In genomic region chr2:218895758-218896500, GRCh38 we compare ENCODE assay signal across 9 cellular contexts. TPM values are rescaled to one million over a fixed set of nuclear protein-coding genes. Genes with fewer than 3 reads are reported as not detected.
DNase-seq lines count a peak whose midpoint lies in the region; ATAC-seq, FAIRE-seq and TF ChIP-seq lines count a peak whose summit lies in the region.
"Had no signal": no experiment of that assay in that cellular context is flagged by ENCODE, and none has a peak within 500 bp of the region (broad histone marks: within the 10 kb centered on the region; RNA-seq: fewer than 3 reads in every experiment).

No MANE protein-coding gene starts in this region.

- peak overlapping the region; percentile 50 to 73; a peak in 3 of 4 replicates for H3K4me2 ChIP-seq in H1 (ENCODE audit: insufficient read depth in 1 of 2, low read depth in 2 of 2, low read length in 2 of 2)

- peaks cover 4% of the 10 kb centered on the region for H3K27me3 ChIP-seq in CD8-positive, alpha-beta memory T cell (ENCODE audit: insufficient read depth, low read length, poor library complexity, severe bottlenecking)
- H3K27me3 ChIP-seq in H1 (replicated peaks in 1 of 4; ENCODE audit: control insufficient read depth in 3 of 4, extremely low read depth in 1 of 4, insufficient read depth in 3 of 4, low read length in 3 of 4) = peaks cover 85 to 96% (median 90%) of the 10 kb centered on the region in 4 experiments
- peaks cover 0 to 46% of the 10 kb centered on the region in 2 donors for H3K27me3 ChIP-seq in Peyer's patch

- H3K18ac ChIP-seq in H1 (ENCODE audit: extremely low read depth, low read length) = no peak overlapping the region

- H3K27me3 Mint-ChIP-seq in CD8-positive, alpha-beta memory T cell = peaks cover 7 to 19% of the 10 kb centered on the region in 2 donors

- no peak overlapping the region for H4K8ac ChIP-seq in H1 (ENCODE audit: extremely low read depth, insufficient read depth, low read length)

- H2BK20ac ChIP-seq in H1 (ENCODE audit: low read length) = no peak overlapping the region

- H2BK15ac ChIP-seq in H1 (ENCODE audit: low read length) = no peak overlapping the region

- no peak overlapping the region for H3K14ac ChIP-seq in H1 (ENCODE audit: insufficient read length)

- TF ChIP-seq POLR2A in H1 (IDR thresholded peaks at IDR 0.05; ENCODE audit: control extremely low read depth in 1 of 2, low read depth in 2 of 2, low read length in 2 of 2) (no peak), erythroblast (IDR thresholded peaks at IDR 0.05; ENCODE audit: low read length) (no peak), Peyer's patch (IDR thresholded peaks at IDR 0.05) (no peak)

- POLR2A ChIA-PET in CD8-positive, alpha-beta memory T cell (lab: Charles Lee) = interaction anchor here (0.7 to 8.3 kb wide), 4 partner anchors 9 to 352 kb away, joined by 3 to 130 read pairs (median 28); partner anchors contain the start of gene WNT10A
- POLR2A ChIA-PET in H1 (lab: Charles Lee; ENCODE audit: partially characterized antibody) = interaction anchor here (0.7 to 1.8 kb wide), 4 partner anchors 15 to 38 kb away, joined by 3 read pairs; partner anchors contain the start of gene WNT10A

- H3K79me1 ChIP-seq in H1 (ENCODE audit: low read depth, low read length) = no peaks in the 10 kb centered on the region

- TF ChIP-seq CTCF in H1 (IDR thresholded peaks at IDR 0.05; ENCODE audit: control extremely low read depth in 1 of 3, insufficient read depth in 1 of 3, low read depth in 1 of 3, low read length in 3 of 3) (no peak), Peyer's patch (IDR thresholded peaks at IDR 0.05) (no peak)

- peak overlapping the region; percentile 58 for H3K4me3 ChIP-seq in CD8-positive, alpha-beta memory T cell (ENCODE audit: low read length)
- peak overlapping the region in 1 of 4 experiments; percentile 54; a peak in 1 of 8 replicates for H3K4me3 ChIP-seq in H1 (ENCODE audit: extremely low read depth in 1 of 4, insufficient read depth in 2 of 4, low read depth in 3 of 4, low read length in 4 of 4)
- H3K4me3 ChIP-seq in Peyer's patch = peak overlapping the region in 1 of 4 donors; percentile 48

- TF ChIP-seq RAD21 in H1 (IDR thresholded peaks at IDR 0.05 in 1 of 2, conservative IDR thresholded peaks at IDR 0.05 in 1 of 2; ENCODE audit: low read depth in 2 of 2, low read length in 2 of 2) = no peak

- H3K9me3 ChIP-seq in CD8-positive, alpha-beta memory T cell (ENCODE audit: low read length) = no peaks in the 10 kb centered on the region
- H3K9me3 ChIP-seq in H1 (ENCODE audit: insufficient read depth in 2 of 2, low read depth in 1 of 2, low read length in 1 of 2) (no peaks in the 10 kb centered on the region; a peak in 1 of 4 replicates), Peyer's patch (no peaks in the 10 kb centered on the region)

- 34% methylated on average over 8 of the region's 8 CpGs; no CpG with 5 or more reads in 1 of the 2 experiments for WGBS in H1 (ENCODE audit: extremely low coverage in 1 of 2, insufficient coverage in 1 of 2, insufficient read length in 1 of 2, insufficient replicate concordance in 2 of 2, low coverage in 1 of 2, low lambda C conversion rate in 2 of 2, missing lambda C conversion rate in 1 of 2), 2 experiments

- DNase-seq in CD8-positive, alpha-beta memory T cell = no peak
- no peak for DNase-seq in H1 (ENCODE audit: low read depth in 1 of 2, low spot score in 2 of 2)
- no peak for DNase-seq in NCI-H1092 (lab: John Stamatoyannopoulos, UW)
- no peak for DNase-seq in NCI-H446 treated with DMSO at 0.1 percent for 48 hours (lab: John Stamatoyannopoulos, UW)
- no peak for DNase-seq in erythroblast (lab: John Stamatoyannopoulos, UW)
- DNase-seq in Peyer's patch = no peak

- CTCF ChIA-PET in CD8-positive, alpha-beta memory T cell (lab: Charles Lee) = interaction anchor here (1.1 to 15.8 kb wide), 7 partner anchors 13 to 236 kb away, joined by 3 to 1010 read pairs (median 28); partner anchors contain the start of genes BCS1L, WNT10A and ZNF142
- CTCF ChIA-PET in H1 (lab: Charles Lee; ENCODE audit: partially characterized antibody) = interaction anchor here (1.0 to 17.9 kb wide), 16 partner anchors 12 to 177 kb away, joined by 3 to 783 read pairs (median 8); partner anchors contain the start of genes CDK5R2, WNT10A and WNT6

- no peak overlapping the region for H4K91ac ChIP-seq in H1 (replicated peaks; ENCODE audit: insufficient read length, low read length)

- FAIRE-seq in H1 (lab: Jason Lieb, UNC) = no peak

- H2BK12ac ChIP-seq in H1 (ENCODE audit: low read depth, low read length) = no peak overlapping the region

- H2AFZ ChIP-seq in H1 (ENCODE audit: low read length) = no peak overlapping the region

- H3K4me3 Mint-ChIP-seq in CD8-positive, alpha-beta memory T cell = peak overlapping the region; percentile 33 to 91 (median 78)
- H3K4me3 Mint-ChIP-seq: neural crest cell had no signal

- TF ChIP-seq EP300 in H1 (IDR thresholded peaks at IDR 0.05; ENCODE audit: borderline replicate concordance in 1 of 2, low read depth in 2 of 2, low read length in 2 of 2) = no peak

- no peak overlapping the region for H2BK5ac ChIP-seq in H1 (ENCODE audit: low read depth, low read length)

- H3K4me1 ChIP-seq in CD8-positive, alpha-beta memory T cell (ENCODE audit: insufficient read depth, low read length) = peaks cover 67% of the 10 kb centered on the region
- peaks cover 3 to 49% (median 19%) of the 10 kb centered on the region in 4 experiments for H3K4me1 ChIP-seq in H1 (replicated peaks in 1 of 4; ENCODE audit: control insufficient read depth in 3 of 4, insufficient read depth in 4 of 4, low read length in 3 of 4)
- H3K4me1 ChIP-seq in Peyer's patch = peaks cover 5 to 45% (median 34%) of the 10 kb centered on the region in 4 donors

- no peak overlapping the region for H3K27ac ChIP-seq in CD8-positive, alpha-beta memory T cell (ENCODE audit: low read depth, low read length)
- H3K27ac ChIP-seq in H1 (ENCODE audit: low read depth, low read length) (no peak overlapping the region), Peyer's patch (peak overlapping the region in 1 of 4 donors; percentile 75)

- H2BK120ac ChIP-seq in H1 (replicated peaks; ENCODE audit: low read depth, low read length) = no peak overlapping the region

- H4K20me1 ChIP-seq in H1 (replicated peaks in 1 of 2; ENCODE audit: control insufficient read depth in 1 of 2, insufficient read depth in 2 of 2, low read length in 2 of 2) = peaks cover 8 to 10% of the 10 kb centered on the region in 2 experiments

- H3K79me2 ChIP-seq in H1 (ENCODE audit: control insufficient read depth in 1 of 2, insufficient read depth in 2 of 2, low read length in 2 of 2) = no peaks in the 10 kb centered on the region

- H3K36me3 ChIP-seq in CD8-positive, alpha-beta memory T cell (ENCODE audit: insufficient read depth, low read length) = no peaks in the 10 kb centered on the region
- H3K36me3 ChIP-seq in H1 (ENCODE audit: control insufficient read depth in 2 of 4, insufficient read depth in 4 of 4, low read length in 3 of 4) = no peaks in the 10 kb centered on the region
- no peaks in the 10 kb centered on the region for H3K36me3 ChIP-seq in Peyer's patch

- no peak overlapping the region for H3K4ac ChIP-seq in H1 (replicated peaks; ENCODE audit: insufficient read length, low read depth, low read length)

- no peak overlapping the region for H3K23ac ChIP-seq in H1 (ENCODE audit: insufficient read length)

- no peak overlapping the region for H4K5ac ChIP-seq in H1 (ENCODE audit: insufficient read length, low read depth, low read length)

- peak overlapping the region; percentile 87 to 99 (median 98) for H3K27ac Mint-ChIP-seq in CD8-positive, alpha-beta memory T cell

- peaks cover 4% of the 10 kb centered on the region; the same call in 1 of the 2 replicates for H3K23me2 ChIP-seq in H1 (ENCODE audit: low read depth, low read length)

- peak; percentile 17 for ATAC-seq in GM21447 (IDR thresholded peaks at IDR 0.05; ENCODE audit: unreplicated experiment)
- ATAC-seq in HG03571 (IDR thresholded peaks at IDR 0.05; ENCODE audit: unreplicated experiment) = peak; percentile 8

- no peak overlapping the region for H3K56ac ChIP-seq in H1 (replicated peaks; ENCODE audit: insufficient read length, low read depth, low read length)

- no peaks in the 10 kb centered on the region for H3K36me3 Mint-ChIP-seq in CD8-positive, alpha-beta memory T cell

- no peak overlapping the region for H3K9ac ChIP-seq in H1 (replicated peaks in 1 of 4; ENCODE audit: extremely low read depth in 1 of 4, low read depth in 3 of 4, low read length in 3 of 4)

- no peak overlapping the region for H2AK5ac ChIP-seq in H1 (ENCODE audit: low read depth, low read length)

- H3K9me3 Mint-ChIP-seq in CD8-positive, alpha-beta memory T cell = peaks cover 0 to 2% (median 0%) of the 10 kb centered on the region in 5 donors
- H3K9me3 Mint-ChIP-seq: neural crest cell had no signal

- peaks cover 52 to 72% (median 65%) of the 10 kb centered on the region in 3 donors for H3K4me1 Mint-ChIP-seq in CD8-positive, alpha-beta memory T cell

TF ChIP-seq in H1, 55 proteins besides CTCF, POLR2A, EP300 and RAD21 (continues in another document):
- TF ChIP-seq TEAD4 (IDR thresholded peaks at IDR 0.05; ENCODE audit: low read depth, low read length) = no peak

RNA-seq across cellular contexts. Expression of gene WNT10A, which starts 15.3 kb away (rescaled TPM):
- total RNA-seq in CD8-positive, alpha-beta memory T cell = 1 to 10 TPM; 1.0 to 1.5 TPM
- polyA plus RNA-seq in CD8-positive, alpha-beta memory T cell = 1.1 TPM
- total RNA-seq in H1 (2021; fragmentation: NEBNext Ultra II Directional; extraction: Animal tissue kit (Norgen Biotek cat#: 25700)) = not detected in 2 replicates
- 0.05 TPM in 1 of 2 replicates, not detected in the other for polyA plus RNA-seq in H1 (2011; rRNA removed)
- polyA plus RNA-seq in H1 (2011; cell fraction: cytosol; rRNA removed) = 0.03 TPM
- polyA plus RNA-seq in H1 (2011; cell fraction: nucleus; rRNA removed) = not detected
- polyA plus RNA-seq in H1 (2012, experiment 1 of 2) = not detected in 4 replicates
- polyA plus RNA-seq in H1 (2012, experiment 2 of 2) = not detected
- not detected for polyA plus RNA-seq in H1 (2013, experiment 1 of 2)
- not detected for polyA plus RNA-seq in H1 (2013, experiment 2 of 2)
- polyA minus RNA-seq in H1 (2011; rRNA and poly(A)+ RNA removed) = not detected in 2 replicates
- not detected for polyA minus RNA-seq in H1 (2011; cell fraction: cytosol; rRNA and poly(A)+ RNA removed)
- 0.20 TPM for polyA minus RNA-seq in H1 (2011; cell fraction: nucleus; rRNA and poly(A)+ RNA removed)
- total RNA-seq in Peyer's patch = 1 to 10 TPM in 1 of 4 donors, under 1 TPM in 1, not detected in 2; 0.27 to 2.5 TPM
- total RNA-seq: neural crest cell had no signal

RNA-seq across cellular contexts. Expression of gene WNT6, which starts 36.3 kb away (rescaled TPM):
- total RNA-seq in CD8-positive, alpha-beta memory T cell = under 1 TPM; 0.27 to 0.42 TPM
- polyA plus RNA-seq in CD8-positive, alpha-beta memory T cell = 0.39 TPM
- total RNA-seq in H1 (2021; fragmentation: NEBNext Ultra II Directional; extraction: Animal tissue kit (Norgen Biotek cat#: 25700)) = not detected in 2 replicates
- not detected in 2 replicates for polyA plus RNA-seq in H1 (2011; rRNA removed)
- not detected for polyA plus RNA-seq in H1 (2011; cell fraction: cytosol; rRNA removed)
- polyA plus RNA-seq in H1 (2011; cell fraction: nucleus; rRNA removed) = not detected
- not detected in 4 replicates for polyA plus RNA-seq in H1 (2012, experiment 1 of 2)
- not detected for polyA plus RNA-seq in H1 (2012, experiment 2 of 2)
- polyA plus RNA-seq in H1 (2013, experiment 1 of 2) = not detected
- polyA plus RNA-seq in H1 (2013, experiment 2 of 2) = not detected
- not detected in 2 replicates for polyA minus RNA-seq in H1 (2011; rRNA and poly(A)+ RNA removed)
- polyA minus RNA-seq in H1 (2011; cell fraction: cytosol; rRNA and poly(A)+ RNA removed) = not detected
- not detected for polyA minus RNA-seq in H1 (2011; cell fraction: nucleus; rRNA and poly(A)+ RNA removed)
- not detected for total RNA-seq in Peyer's patch
- total RNA-seq: neural crest cell had no signal
